1 cellular context compared by ENCODE assay signal in genomic region chr20:8360035-8360434, GRCh38.
A peak's percentile ranks its signal among the peaks of the same experiment; 100 is the strongest.
TF ChIP-seq lines count a peak whose summit lies in the region.

No MANE protein-coding gene starts in this region.

TF ChIP-seq in GM23338, 12 proteins besides CTCF, POLR2A, EP300 and RAD21:
- peak; percentile 55 for TF ChIP-seq ZNF462 (CRISPR knock-in tag; IDR thresholded peaks at IDR 0.05)
- no peak for TF ChIP-seq NANOG (IDR thresholded peaks at IDR 0.05; ENCODE audit: borderline replicate concordance)
